ENCODE assay signal across 1 cellular context in genomic region chr1:20187103-20187812, GRCh38.
TF ChIP-seq lines count a peak whose summit lies in the region.

No MANE protein-coding gene starts in this region.

TF ChIP-seq in H1, 55 proteins besides CTCF, POLR2A, EP300 and RAD21 (continued from another document):
- TF ChIP-seq HDAC2 (IDR thresholded peaks at IDR 0.05; ENCODE audit: borderline replicate concordance in 1 of 2, low read depth in 2 of 2, low read length in 2 of 2) (no peak), CEBPB (IDR thresholded peaks at IDR 0.05; ENCODE audit: low read depth, low read length) (no peak), SRF (IDR thresholded peaks at IDR 0.05; ENCODE audit: low read depth, low read length) (no peak), EZH2 (IDR thresholded peaks at IDR 0.05; ENCODE audit: low read depth, low read length, severe bottlenecking) (no peak), POU5F1 (IDR thresholded peaks at IDR 0.05; ENCODE audit: low read depth, low read length) (no peak)
